12 cellular contexts compared by ENCODE assay signal in genomic region chr12:57479043-57479375, GRCh38. TPM values are rescaled to one million over a fixed set of nuclear protein-coding genes. Genes with fewer than 3 reads are reported as not detected.
DNase-seq lines count a peak whose midpoint lies in the region; ATAC-seq and TF ChIP-seq lines count a peak whose summit lies in the region.
"Had no signal": no experiment of that assay in that cellular context is flagged by ENCODE, and none has a peak within 500 bp of the region (broad histone marks: within the 10 kb centered on the region; RNA-seq: fewer than 3 reads in every experiment).

No MANE protein-coding gene starts in this region.

- no peaks in the 10 kb centered on the region for H3K9me3 Mint-ChIP-seq in activated CD4-positive, alpha-beta T cell treated with anti-CD3 and anti-CD28 coated beads, Interleukin-2, amount 10 ng/mL, durations not matched to agents 24 days and 14 days
- no peaks in the 10 kb centered on the region for H3K9me3 Mint-ChIP-seq in activated CD8-positive, alpha-beta T cell treated with anti-CD3 and anti-CD28 coated beads, Interleukin-2, amount 10 ng/mL, durations not matched to agents 7 days and 5 days (ENCODE audit: insufficient read depth)

- no peaks in the 10 kb centered on the region for H3K27me3 Mint-ChIP-seq in activated CD4-positive, alpha-beta T cell treated with anti-CD3 and anti-CD28 coated beads, Interleukin-2, amount 10 ng/mL, durations not matched to agents 24 days and 14 days
- H3K27me3 Mint-ChIP-seq in activated CD8-positive, alpha-beta T cell treated with anti-CD3 and anti-CD28 coated beads, Interleukin-2, amount 10 ng/mL, durations not matched to agents 7 days and 5 days (ENCODE audit: low read depth) = no peaks in the 10 kb centered on the region

- H3K27ac ChIP-seq in layer of hippocampus (ENCODE audit: low read depth, low read length) (peak overlapping the region; percentile 68), stomach smooth muscle (ENCODE audit: low read length) (peak overlapping the region; percentile 24), prostate gland (no peak overlapping the region)

- peak; percentile 0 for ATAC-seq in activated CD8-positive, alpha-beta T cell treated with anti-CD3 and anti-CD28 coated beads, Interleukin-2, amount 10 ng/mL, durations not matched to agents 7 days and 5 days
- ATAC-seq in HG02642 (IDR thresholded peaks at IDR 0.05; ENCODE audit: poor library complexity, unreplicated experiment) = no peak

- H3K4me1 ChIP-seq in stomach smooth muscle (ENCODE audit: control insufficient read depth, insufficient read depth, low read length) (peaks cover 17% of the 10 kb centered on the region), prostate gland (replicated peaks) (peaks cover 13% of the 10 kb centered on the region)

- DNase-seq in activated CD4-positive, alpha-beta T cell treated with anti-CD3 and anti-CD28 coated beads, Interleukin-2, amount 10 ng/mL, durations not matched to agents 24 days and 14 days = no peak
- no peak for DNase-seq in activated CD4-positive, alpha-beta T cell treated with anti-CD3 and anti-CD28 coated beads for 1 hour
- DNase-seq in activated CD8-positive, alpha-beta T cell treated with anti-CD3 and anti-CD28 coated beads, Interleukin-2, amount 10 ng/mL, durations not matched to agents 7 days and 5 days = no peak
- DNase-seq in stimulated activated CD4-positive, alpha-beta T cell treated with anti-CD3 and anti-CD28 coated beads, Interleukin-4, amount 100 ng/mL, for 24 hours = no peak
- no peak for DNase-seq in prostate gland (ENCODE audit: low spot score)
- DNase-seq: cortex of kidney, mesendoderm, NCI-H526 treated with DMSO at 0.1 percent for 48 hours had no signal

- no peaks in the 10 kb centered on the region for H3K9me3 ChIP-seq in stomach smooth muscle (ENCODE audit: control insufficient read depth in 2 of 2, low read length in 2 of 2)
- H3K9me3 ChIP-seq in prostate gland = no peaks in the 10 kb centered on the region

- H3K4me1 Mint-ChIP-seq in activated CD4-positive, alpha-beta T cell treated with anti-CD3 and anti-CD28 coated beads, Interleukin-2, amount 10 ng/mL, durations not matched to agents 24 days and 14 days = peaks cover 63% of the 10 kb centered on the region
- peaks cover 72% of the 10 kb centered on the region for H3K4me1 Mint-ChIP-seq in activated CD8-positive, alpha-beta T cell treated with anti-CD3 and anti-CD28 coated beads, Interleukin-2, amount 10 ng/mL, durations not matched to agents 7 days and 5 days (ENCODE audit: low read depth)

- no peaks in the 10 kb centered on the region for H3K36me3 ChIP-seq in stomach smooth muscle (ENCODE audit: control insufficient read depth in 2 of 2, insufficient read depth in 2 of 2, low read length in 2 of 2)
- H3K36me3 ChIP-seq in prostate gland = no peaks in the 10 kb centered on the region

- peak overlapping the region; percentile 97 for H3K27ac Mint-ChIP-seq in activated CD4-positive, alpha-beta T cell treated with anti-CD3 and anti-CD28 coated beads, Interleukin-2, amount 10 ng/mL, durations not matched to agents 24 days and 14 days
- H3K27ac Mint-ChIP-seq in activated CD8-positive, alpha-beta T cell treated with anti-CD3 and anti-CD28 coated beads, Interleukin-2, amount 10 ng/mL, durations not matched to agents 7 days and 5 days = peak overlapping the region; percentile 99

- intact Hi-C loops in activated CD4-positive, alpha-beta T cell treated with anti-CD3 and anti-CD28 coated beads, Interleukin-2, amount 10 ng/mL, durations not matched to agents 24 days and 14 days (cut with micrococcal nuclease) = loop anchor here (1.0 to 10.0 kb wide), 6 partner anchors 8 to 472 kb away; partner anchors contain the start of genes DDIT3, OS9, PIP4K2C and ZBTB39
- intact Hi-C loops in prostate gland (cut with DNase I) = no loop called here

- CTCF ChIA-PET in activated CD8-positive, alpha-beta T cell treated with anti-CD3 and anti-CD28 coated beads, Interleukin-2, amount 10 ng/mL, durations not matched to agents 7 days and 5 days (lab: Charles Lee) = interaction anchor here (0.8 to 4.7 kb wide), 9 partner anchors 8 to 262 kb away, joined by 3 to 57 read pairs (median 3); partner anchors contain the start of genes DDIT3, GLI1, INHBE and MARS1

- WGBS in prostate gland = 85% methylated on average over 10 of the region's 10 CpGs

- POLR2A ChIA-PET in activated CD8-positive, alpha-beta T cell treated with anti-CD3 and anti-CD28 coated beads, Interleukin-2, amount 10 ng/mL, durations not matched to agents 7 days and 5 days (lab: Charles Lee) = interaction anchor here (1.4 to 8.0 kb wide), 6 partner anchors 9 to 45 kb away, joined by 7 to 74 read pairs (median 12); partner anchors contain the start of genes DDIT3, GLI1 and MARS1

- peaks cover 24% of the 10 kb centered on the region for H3K27me3 ChIP-seq in layer of hippocampus (ENCODE audit: control insufficient read depth, insufficient read depth, low read length)
- H3K27me3 ChIP-seq in stomach smooth muscle (ENCODE audit: control insufficient read depth in 1 of 2, insufficient read depth in 2 of 2, low read length in 2 of 2) = peaks cover 33 to 41% of the 10 kb centered on the region in 2 donors
- H3K27me3 ChIP-seq in prostate gland (replicated peaks; ENCODE audit: insufficient read depth) = peaks cover 6% of the 10 kb centered on the region

- H3K4me3 ChIP-seq in stomach smooth muscle (ENCODE audit: low read length in 2 of 2) (no peak overlapping the region), prostate gland (no peak overlapping the region)
- H3K4me3 ChIP-seq: smooth muscle cell had no signal

- TF ChIP-seq CTCF in prostate gland (IDR thresholded peaks at IDR 0.05) = no peak

- H3K4me3 Mint-ChIP-seq in activated CD4-positive, alpha-beta T cell treated with anti-CD3 and anti-CD28 coated beads, Interleukin-2, amount 10 ng/mL, durations not matched to agents 24 days and 14 days = peak overlapping the region; percentile 96
- peak overlapping the region; percentile 96 for H3K4me3 Mint-ChIP-seq in activated CD8-positive, alpha-beta T cell treated with anti-CD3 and anti-CD28 coated beads, Interleukin-2, amount 10 ng/mL, durations not matched to agents 7 days and 5 days

- H3K36me3 Mint-ChIP-seq in activated CD4-positive, alpha-beta T cell treated with anti-CD3 and anti-CD28 coated beads, Interleukin-2, amount 10 ng/mL, durations not matched to agents 24 days and 14 days (ENCODE audit: low read depth) = peaks cover 42% of the 10 kb centered on the region
- H3K36me3 Mint-ChIP-seq in activated CD8-positive, alpha-beta T cell treated with anti-CD3 and anti-CD28 coated beads, Interleukin-2, amount 10 ng/mL, durations not matched to agents 7 days and 5 days (ENCODE audit: low read depth) = peaks cover 43% of the 10 kb centered on the region

- no peak for TF ChIP-seq POLR2A in prostate gland (IDR thresholded peaks at IDR 0.05)

- H3K9ac ChIP-seq in stomach smooth muscle (ENCODE audit: low read length in 2 of 2) = no peak overlapping the region

RNA-seq across cellular contexts. Expression of gene ARHGAP9, which starts 0.7 kb away (rescaled TPM):
- total RNA-seq in activated CD4-positive, alpha-beta T cell treated with anti-CD3 and anti-CD28 coated beads, Interleukin-2, amount 10 ng/mL, durations not matched to agents 24 days and 14 days = 102 and 103 TPM in 2 replicates
- 100 to 1,000 TPM; 243 to 248 TPM for total RNA-seq in activated CD8-positive, alpha-beta T cell treated with anti-CD3 and anti-CD28 coated beads, Interleukin-2, amount 10 ng/mL, durations not matched to agents 7 days and 5 days
- 10 to 100 TPM in 1 of 2 donors, 1 to 10 TPM in 1; 3.5 to 13.6 TPM for total RNA-seq in prostate gland

RNA-seq across cellular contexts. Expression of gene MARS1, which starts 8.9 kb away (rescaled TPM):
- 307 and 316 TPM in 2 replicates for total RNA-seq in activated CD4-positive, alpha-beta T cell treated with anti-CD3 and anti-CD28 coated beads, Interleukin-2, amount 10 ng/mL, durations not matched to agents 24 days and 14 days
- total RNA-seq in activated CD8-positive, alpha-beta T cell treated with anti-CD3 and anti-CD28 coated beads, Interleukin-2, amount 10 ng/mL, durations not matched to agents 7 days and 5 days = 100 to 1,000 TPM; 275 to 291 TPM
- 10 to 100 TPM; 67.2 to 90.0 TPM for total RNA-seq in prostate gland

RNA-seq across cellular contexts. Expression of gene GLI1, which starts 19.4 kb away (rescaled TPM):
- total RNA-seq in activated CD4-positive, alpha-beta T cell treated with anti-CD3 and anti-CD28 coated beads, Interleukin-2, amount 10 ng/mL, durations not matched to agents 24 days and 14 days = 0.96 and 1.2 TPM in 2 replicates
- total RNA-seq in activated CD8-positive, alpha-beta T cell treated with anti-CD3 and anti-CD28 coated beads, Interleukin-2, amount 10 ng/mL, durations not matched to agents 7 days and 5 days = 1 to 10 TPM in 1 of 2 experiments, under 1 TPM in 1; 0.68 to 1.9 TPM
- total RNA-seq in prostate gland = 10 to 100 TPM in 1 of 2 donors, 1 to 10 TPM in 1; 1.7 to 11.5 TPM

RNA-seq across cellular contexts. Expression of gene INHBE, which starts 23.9 kb away (rescaled TPM):
- total RNA-seq in activated CD4-positive, alpha-beta T cell treated with anti-CD3 and anti-CD28 coated beads, Interleukin-2, amount 10 ng/mL, durations not matched to agents 24 days and 14 days = 0.07 TPM in 1 of 2 replicates, not detected in the other
- total RNA-seq in activated CD8-positive, alpha-beta T cell treated with anti-CD3 and anti-CD28 coated beads, Interleukin-2, amount 10 ng/mL, durations not matched to agents 7 days and 5 days = not detected
- not detected for total RNA-seq in prostate gland

RNA-seq across cellular contexts. Expression of gene DDIT3, which starts 41.3 kb away (rescaled TPM):
- 15.3 and 16.7 TPM in 2 replicates for total RNA-seq in activated CD4-positive, alpha-beta T cell treated with anti-CD3 and anti-CD28 coated beads, Interleukin-2, amount 10 ng/mL, durations not matched to agents 24 days and 14 days
- total RNA-seq in activated CD8-positive, alpha-beta T cell treated with anti-CD3 and anti-CD28 coated beads, Interleukin-2, amount 10 ng/mL, durations not matched to agents 7 days and 5 days = 10 to 100 TPM; 14.9 to 15.0 TPM
- 10 to 100 TPM; 39.0 to 51.8 TPM for total RNA-seq in prostate gland

Comparison
In these comparisons a context has a peak if more than half of its experiments do, and no peak if none do; other contexts are left out.
1. H3K27ac ChIP-seq: peak in layer of hippocampus (single experiment) and stomach smooth muscle (single experiment); none in prostate gland (0 of 2).